2 cellular contexts compared by ENCODE assay signal in genomic region chr17:75688209-75688771, GRCh38.
A peak's percentile ranks its signal among the peaks of the same experiment; 100 is the strongest.
TF ChIP-seq lines count a peak whose summit lies in the region.

No MANE protein-coding gene starts in this region.

TF ChIP-seq in GM12891, 5 proteins besides CTCF, POLR2A, EP300 and RAD21:
- TF ChIP-seq PAX5 (IDR thresholded peaks at IDR 0.05; ENCODE audit: insufficient read depth, low read length, severe bottlenecking) (no peak), POU2F2 (IDR thresholded peaks at IDR 0.05; ENCODE audit: low read depth, low read length) (no peak), POLR2AphosphoS5 (IDR thresholded peaks at IDR 0.05; ENCODE audit: low read depth, low read length) (no peak), TAF1 (IDR thresholded peaks at IDR 0.05; ENCODE audit: low read depth, low read length) (no peak)

TF ChIP-seq in endothelial cell of umbilical vein, 7 proteins besides CTCF, POLR2A, EP300 and RAD21 (continued from another document):
- TF ChIP-seq EZH2 (IDR thresholded peaks at IDR 0.05; ENCODE audit: borderline replicate concordance, low read depth, low read length, severe bottlenecking): no peak
- peak; percentile 33 for TF ChIP-seq GATA2 (IDR thresholded peaks at IDR 0.05; ENCODE audit: insufficient read depth, insufficient read length, low read depth, low read length)
